In genomic region chr17:64736804-64737492, GRCh38 we compare ENCODE assay signal across 8 cellular contexts.
DNase-seq lines count a peak whose midpoint lies in the region; ATAC-seq, FAIRE-seq and TF ChIP-seq lines count a peak whose summit lies in the region.

No MANE protein-coding gene starts in this region.

- H3K4me3 ChIP-seq in A673 (ENCODE audit: low read depth, low read length, poor library complexity, severe bottlenecking): no peak overlapping the region
- no peak overlapping the region for H3K4me3 ChIP-seq in astrocyte (ENCODE audit: insufficient read depth, low read depth, low read length)
- no peak overlapping the region for H3K4me3 ChIP-seq in liver (ENCODE audit: low read depth in 1 of 3, low read length in 3 of 3)
- H3K4me3 ChIP-seq in H7 (ENCODE audit: insufficient read depth, low read depth, low read length): no peak overlapping the region

- H3K9me3 ChIP-seq in A673 (ENCODE audit: low read depth, low read length, poor library complexity, severe bottlenecking) (no peaks in the 10 kb centered on the region), astrocyte (ENCODE audit: insufficient read depth, low read depth, low read length) (no peaks in the 10 kb centered on the region), liver (ENCODE audit: control insufficient read depth in 4 of 4, low read length in 3 of 4) (no peaks in the 10 kb centered on the region)

- DNase-seq in A673 (ENCODE audit: low spot score) (peak; percentile 62), GM13976 (ENCODE audit: low spot score) (no peak), SK-N-DZ (ENCODE audit: low spot score) (peak; percentile 32), astrocyte (ENCODE audit: low read depth) (peak; percentile 32), NCI-H1930 (lab: John Stamatoyannopoulos, UW) (no peak), H7 (no peak)
- peak; percentile 30 to 56 for DNase-seq in stimulated activated naive CD8-positive, alpha-beta T cell treated with anti-CD3 and anti-CD28 coated beads, Interleukin-15, amount 100 ng/mL, for 72 hours

- no peak overlapping the region for H3K27ac ChIP-seq in A673 (ENCODE audit: low read depth, low read length, poor library complexity, severe bottlenecking)
- no peak overlapping the region for H3K27ac ChIP-seq in astrocyte (ENCODE audit: low read depth, low read length)
- no peak overlapping the region for H3K27ac ChIP-seq in liver (ENCODE audit: low read depth in 1 of 2, low read length in 2 of 2)

- WGBS in liver: 58% methylated on average over 8 of the region's 8 CpGs

- peak; percentile 76 to 84 for TF ChIP-seq RAD21 in liver (IDR thresholded peaks at IDR 0.05)

- peaks cover 28% of the 10 kb centered on the region for H3K4me1 Mint-ChIP-seq in astrocyte (ENCODE audit: low read depth, unreplicated experiment)
- H3K4me1 Mint-ChIP-seq in stimulated activated naive CD8-positive, alpha-beta T cell treated with anti-CD3 and anti-CD28 coated beads, Interleukin-15, amount 100 ng/mL, for 72 hours: peaks cover 29% of the 10 kb centered on the region

- H3K27me3 ChIP-seq in A673 (replicated peaks; ENCODE audit: insufficient read depth, low read depth, low read length, poor library complexity): no peaks in the 10 kb centered on the region
- no peaks in the 10 kb centered on the region for H3K27me3 ChIP-seq in astrocyte (ENCODE audit: insufficient read depth, low read length)
- H3K27me3 ChIP-seq in liver (ENCODE audit: control insufficient read depth in 4 of 4, insufficient read depth in 4 of 4, low read length in 3 of 4): no peaks in the 10 kb centered on the region
- no peaks in the 10 kb centered on the region for H3K27me3 ChIP-seq in H7 (ENCODE audit: control insufficient read depth, insufficient read depth, low read length)

- intact Hi-C loops in A673 (cut with micrococcal nuclease; ENCODE audit: unreplicated experiment): loop anchor here (5.0 kb wide), 1 partner anchor 315 kb away; no protein-coding TSS in a partner anchor

- no peak overlapping the region for H3K4me3 Mint-ChIP-seq in astrocyte (ENCODE audit: unreplicated experiment)
- H3K4me3 Mint-ChIP-seq in stimulated activated naive CD8-positive, alpha-beta T cell treated with anti-CD3 and anti-CD28 coated beads, Interleukin-15, amount 100 ng/mL, for 72 hours: no peak overlapping the region

- no peaks in the 10 kb centered on the region for H4K20me1 ChIP-seq in astrocyte (ENCODE audit: insufficient read depth, low read length)

- no TSS peak for BruUV-seq in A673 (replicated peaks; lab: Mats Ljungman, UMichigan)

- POLR2A ChIA-PET in A673 (lab: Charles Lee; ENCODE audit: low non-redundant PET): no interaction called here

- H2AFZ ChIP-seq in astrocyte (ENCODE audit: low read depth, low read length): no peak overlapping the region

- in situ Hi-C loops in GM13976 (cut with MboI; ENCODE audit: low sequenced_read_pairs, unreplicated experiment): no loop called here

- TF ChIP-seq CTCF in A673 (conservative IDR thresholded peaks at IDR 0.05; ENCODE audit: low read depth, low read length) (peak; percentile 63), GM13976 (IDR thresholded peaks at IDR 0.05; ENCODE audit: borderline replicate concordance, control extremely low read depth, extremely low read depth, insufficient read depth, missing control alignments) (peak; percentile 27), astrocyte (IDR thresholded peaks at IDR 0.05; ENCODE audit: insufficient read depth, low read depth, low read length) (peak; percentile 55), liver (IDR thresholded peaks at IDR 0.05; ENCODE audit: low read depth, low read length, missing input control) (peak; percentile 30)

- no peaks in the 10 kb centered on the region for H3K79me2 ChIP-seq in astrocyte (ENCODE audit: insufficient read depth, low read length)

- H3K36me3 Mint-ChIP-seq in astrocyte (ENCODE audit: low read depth, unreplicated experiment): no peaks in the 10 kb centered on the region

- CTCF ChIA-PET in A673 (lab: Charles Lee): interaction anchor here (0.7 kb wide), 1 partner anchor 85 kb away, joined by 15 read pairs; no protein-coding TSS in a partner anchor

- H3K27me3 Mint-ChIP-seq in astrocyte (ENCODE audit: low read depth, unreplicated experiment): no peaks in the 10 kb centered on the region
- no peaks in the 10 kb centered on the region for H3K27me3 Mint-ChIP-seq in stimulated activated naive CD8-positive, alpha-beta T cell treated with anti-CD3 and anti-CD28 coated beads, Interleukin-15, amount 100 ng/mL, for 72 hours

- no peak for FAIRE-seq in astrocyte (lab: Jason Lieb, UNC)

- H3K4me1 ChIP-seq in A673 (ENCODE audit: insufficient read depth, low read length, poor library complexity, severe bottlenecking): peaks cover 14% of the 10 kb centered on the region
- peaks cover 31% of the 10 kb centered on the region for H3K4me1 ChIP-seq in astrocyte (ENCODE audit: insufficient read depth, low read length)
- peaks cover 0 to 3% (median 0%) of the 10 kb centered on the region in 4 donors for H3K4me1 ChIP-seq in liver (ENCODE audit: control insufficient read depth in 4 of 4, insufficient read depth in 4 of 4, low read length in 3 of 4)

- ATAC-seq in stimulated activated naive CD8-positive, alpha-beta T cell treated with anti-CD3 and anti-CD28 coated beads, Interleukin-15, amount 100 ng/mL, for 72 hours: peak; percentile 85

- no peaks in the 10 kb centered on the region for H3K36me3 ChIP-seq in A673 (ENCODE audit: insufficient read depth, low read length, poor library complexity, severe bottlenecking)
- H3K36me3 ChIP-seq in astrocyte (ENCODE audit: insufficient read depth, low read length): no peaks in the 10 kb centered on the region
- no peaks in the 10 kb centered on the region for H3K36me3 ChIP-seq in liver (ENCODE audit: control insufficient read depth in 4 of 4, insufficient read depth in 3 of 4, low read depth in 1 of 4, low read length in 3 of 4)
- no peaks in the 10 kb centered on the region for H3K36me3 ChIP-seq in H7 (replicated peaks; ENCODE audit: control insufficient read depth, insufficient read depth, low read length)

- no peaks in the 10 kb centered on the region for H3K9me3 Mint-ChIP-seq in astrocyte (ENCODE audit: unreplicated experiment)
- H3K9me3 Mint-ChIP-seq in stimulated activated naive CD8-positive, alpha-beta T cell treated with anti-CD3 and anti-CD28 coated beads, Interleukin-15, amount 100 ng/mL, for 72 hours: no peaks in the 10 kb centered on the region

- no peak overlapping the region for H3K27ac Mint-ChIP-seq in astrocyte (ENCODE audit: unreplicated experiment)
- no peak overlapping the region for H3K27ac Mint-ChIP-seq in stimulated activated naive CD8-positive, alpha-beta T cell treated with anti-CD3 and anti-CD28 coated beads, Interleukin-15, amount 100 ng/mL, for 72 hours

- no peak overlapping the region for H3K4me2 ChIP-seq in astrocyte (ENCODE audit: low read length)

- H3K9ac ChIP-seq in astrocyte (ENCODE audit: low read length) (no peak overlapping the region), liver (ENCODE audit: low read depth in 1 of 2, low read length in 2 of 2) (no peak overlapping the region)

TF ChIP-seq in liver, 16 proteins besides CTCF, POLR2A, EP300 and RAD21:
- TF ChIP-seq JUND (IDR thresholded peaks at IDR 0.05): no peak
- no peak for TF ChIP-seq EGR1 (IDR thresholded peaks at IDR 0.05; ENCODE audit: low read depth in 2 of 2)
- no peak for TF ChIP-seq YY1 (IDR thresholded peaks at IDR 0.05)
- TF ChIP-seq, protein P1, sequence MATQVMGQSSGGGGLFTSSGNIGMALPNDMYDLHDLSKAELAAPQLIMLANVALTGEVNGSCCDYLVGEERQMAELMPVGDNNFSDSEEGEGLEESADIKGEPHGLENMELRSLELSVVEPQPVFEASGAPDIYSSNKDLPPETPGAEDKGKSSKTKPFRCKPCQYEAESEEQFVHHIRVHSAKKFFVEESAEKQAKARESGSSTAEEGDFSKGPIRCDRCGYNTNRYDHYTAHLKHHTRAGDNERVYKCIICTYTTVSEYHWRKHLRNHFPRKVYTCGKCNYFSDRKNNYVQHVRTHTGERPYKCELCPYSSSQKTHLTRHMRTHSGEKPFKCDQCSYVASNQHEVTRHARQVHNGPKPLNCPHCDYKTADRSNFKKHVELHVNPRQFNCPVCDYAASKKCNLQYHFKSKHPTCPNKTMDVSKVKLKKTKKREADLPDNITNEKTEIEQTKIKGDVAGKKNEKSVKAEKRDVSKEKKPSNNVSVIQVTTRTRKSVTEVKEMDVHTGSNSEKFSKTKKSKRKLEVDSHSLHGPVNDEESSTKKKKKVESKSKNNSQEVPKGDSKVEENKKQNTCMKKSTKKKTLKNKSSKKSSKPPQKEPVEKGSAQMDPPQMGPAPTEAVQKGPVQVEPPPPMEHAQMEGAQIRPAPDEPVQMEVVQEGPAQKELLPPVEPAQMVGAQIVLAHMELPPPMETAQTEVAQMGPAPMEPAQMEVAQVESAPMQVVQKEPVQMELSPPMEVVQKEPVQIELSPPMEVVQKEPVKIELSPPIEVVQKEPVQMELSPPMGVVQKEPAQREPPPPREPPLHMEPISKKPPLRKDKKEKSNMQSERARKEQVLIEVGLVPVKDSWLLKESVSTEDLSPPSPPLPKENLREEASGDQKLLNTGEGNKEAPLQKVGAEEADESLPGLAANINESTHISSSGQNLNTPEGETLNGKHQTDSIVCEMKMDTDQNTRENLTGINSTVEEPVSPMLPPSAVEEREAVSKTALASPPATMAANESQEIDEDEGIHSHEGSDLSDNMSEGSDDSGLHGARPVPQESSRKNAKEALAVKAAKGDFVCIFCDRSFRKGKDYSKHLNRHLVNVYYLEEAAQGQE (IDR thresholded peaks at IDR 0.05): no peak
- no peak for TF ChIP-seq NR2F2 (IDR thresholded peaks at IDR 0.05)
- no peak for TF ChIP-seq HNF4G (IDR thresholded peaks at IDR 0.05)
- no peak for TF ChIP-seq SP1 (IDR thresholded peaks at IDR 0.05)
- TF ChIP-seq TAF1 (conservative IDR thresholded peaks at IDR 0.05): no peak
- TF ChIP-seq HNF4A (conservative IDR thresholded peaks at IDR 0.05): no peak

Comparison
In these comparisons a context has a peak if more than half of its experiments do, and no peak if none do; other contexts are left out.
1. DNase-seq: peak in A673 (single experiment), SK-N-DZ (single experiment), astrocyte (single experiment) and stimulated activated naive CD8-positive, alpha-beta T cell treated with anti-CD3 and anti-CD28 coated beads, Interleukin-15, amount 100 ng/mL, for 72 hours (2 of 2); none in GM13976 (single experiment), NCI-H1930 (0 of 2) and H7 (single experiment).
2. Peak in every context shown above with its lines, with median percentiles within 50 percentile points of each other: CTCF ChIP-seq.